ENCODE assay signal across 1 cellular context in the genomic region with DNA sequence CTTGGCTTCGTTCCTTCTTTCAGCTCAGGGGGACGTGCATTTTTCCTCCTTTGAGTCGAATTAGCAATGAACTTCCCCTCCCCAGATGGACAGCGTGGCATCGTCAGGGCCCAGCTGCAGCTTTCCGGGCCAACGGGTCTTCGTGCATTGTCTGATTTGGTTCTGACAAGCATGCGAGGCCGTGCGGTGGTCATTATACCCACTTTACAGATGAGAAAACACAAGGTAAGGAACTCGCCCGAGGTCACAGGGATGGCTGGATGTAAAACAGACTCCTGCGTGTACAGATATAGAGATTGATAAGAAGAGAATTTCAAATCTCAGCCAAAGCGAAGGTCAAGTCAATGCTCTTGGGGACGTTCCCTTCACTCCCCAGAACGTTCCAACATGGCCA.
TF ChIP-seq lines count a peak whose summit lies in the region.

No MANE protein-coding gene starts in this region.

TF ChIP-seq in endothelial cell of umbilical vein, 7 proteins besides CTCF, POLR2A, EP300 and RAD21 (continued from another document):
- TF ChIP-seq, protein P1, sequence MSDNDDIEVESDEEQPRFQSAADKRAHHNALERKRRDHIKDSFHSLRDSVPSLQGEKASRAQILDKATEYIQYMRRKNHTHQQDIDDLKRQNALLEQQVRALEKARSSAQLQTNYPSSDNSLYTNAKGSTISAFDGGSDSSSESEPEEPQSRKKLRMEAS (IDR thresholded peaks at IDR 0.05; ENCODE audit: insufficient read depth, insufficient read length), result no peak
- TF ChIP-seq EZH2 (IDR thresholded peaks at IDR 0.05; ENCODE audit: borderline replicate concordance, low read depth, low read length, severe bottlenecking), result no peak
- TF ChIP-seq MYC (IDR thresholded peaks at IDR 0.05; ENCODE audit: low read depth, low read length), result no peak
